Comparison of ENCODE assay signal across 8 cellular contexts in the genomic region with DNA sequence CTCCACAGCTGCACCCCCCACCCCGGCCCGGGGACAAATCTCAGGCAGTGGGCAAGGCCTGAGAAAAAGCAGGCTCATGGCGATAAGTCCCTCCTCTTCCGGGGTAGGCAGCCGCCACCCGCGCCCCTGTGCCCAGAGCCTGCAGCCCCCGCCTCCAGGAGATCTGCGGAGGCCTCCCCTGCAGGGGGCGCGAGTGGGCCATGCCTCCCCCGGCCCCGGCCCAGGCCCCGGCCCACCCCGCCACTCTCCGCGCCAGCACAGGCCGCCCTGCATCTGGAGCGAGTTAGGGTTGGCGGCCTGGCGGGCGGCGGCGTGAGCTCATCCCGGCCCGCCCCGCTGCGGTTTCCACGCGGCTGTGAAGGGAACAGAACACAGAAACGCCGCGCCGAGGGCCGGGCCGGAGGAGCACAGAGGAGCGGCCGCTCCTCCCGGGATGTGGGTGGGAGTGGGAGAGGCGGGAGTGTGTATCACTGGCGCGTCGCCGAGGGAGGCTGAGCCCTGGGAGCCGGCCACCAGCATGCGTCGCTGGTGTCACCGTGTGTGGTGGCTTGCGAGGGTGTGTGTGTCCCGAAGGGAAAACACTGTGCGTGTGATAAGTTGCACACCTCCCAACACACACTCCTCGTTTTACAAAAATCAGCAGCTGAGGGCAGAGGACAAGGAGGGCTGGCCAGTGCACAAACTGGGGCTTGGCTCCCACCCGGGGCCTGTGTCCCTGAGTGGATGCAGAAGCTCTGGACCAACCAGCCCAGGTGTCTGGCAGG. TPM values are rescaled to one million over a fixed set of nuclear protein-coding genes. Genes with fewer than 3 reads are reported as not detected.
DNase-seq lines count a peak whose midpoint lies in the region; ATAC-seq and TF ChIP-seq lines count a peak whose summit lies in the region.

No MANE protein-coding gene starts in this region.

- no peaks in the 10 kb centered on the region for H3K36me3 ChIP-seq in ovary
- H3K36me3 ChIP-seq in thoracic aorta: no peaks in the 10 kb centered on the region

- TF ChIP-seq CTCF in AG04449 (IDR thresholded peaks at IDR 0.05; ENCODE audit: insufficient read depth, low read length, missing control alignments) (peak; percentile 67), ovary (IDR thresholded peaks at IDR 0.05) (peak; percentile 51 to 75 (median 61)), thoracic aorta (IDR thresholded peaks at IDR 0.05) (peak; percentile 62)

- H3K27ac Mint-ChIP-seq in activated naive CD4-positive, alpha-beta T cell treated with anti-CD3 and anti-CD28 coated beads for 36 hours: no peak overlapping the region

- H3K27me3 ChIP-seq in ovary (no peaks in the 10 kb centered on the region), thoracic aorta (replicated peaks; ENCODE audit: insufficient read depth) (no peaks in the 10 kb centered on the region)

- ATAC-seq in GM18868 (IDR thresholded peaks at IDR 0.05; ENCODE audit: unreplicated experiment): peak; percentile 82
- peak; percentile 80 for ATAC-seq in HG03280 (IDR thresholded peaks at IDR 0.05; ENCODE audit: unreplicated experiment)
- ATAC-seq in thoracic aorta (ENCODE audit: insufficient number of reproducible peaks, low FRiP score, low read depth): peak; percentile 22

- H3K27me3 Mint-ChIP-seq in activated naive CD4-positive, alpha-beta T cell treated with anti-CD3 and anti-CD28 coated beads for 36 hours (ENCODE audit: low read depth): no peaks in the 10 kb centered on the region

- peaks cover 7% of the 10 kb centered on the region for H3K4me1 Mint-ChIP-seq in activated naive CD4-positive, alpha-beta T cell treated with anti-CD3 and anti-CD28 coated beads for 36 hours (ENCODE audit: low read depth)

- intact Hi-C loops in activated naive CD4-positive, alpha-beta T cell treated with anti-CD3 and anti-CD28 coated beads for 36 hours (cut with micrococcal nuclease): loop anchor here (5.0 kb wide), 1 partner anchor 154 kb away; the partner anchor contains the start of gene ALS2CL
- intact Hi-C loops in ovary (cut with DNase I): loop anchor here in 2 of 4 donors (5.0 kb wide), 1 partner anchor 46 kb away; no protein-coding TSS in a partner anchor

- H3K4me1 ChIP-seq in ovary (ENCODE audit: insufficient read depth): peaks cover 12% of the 10 kb centered on the region
- H3K4me1 ChIP-seq in thoracic aorta (ENCODE audit: control insufficient read depth in 1 of 2, low read depth in 2 of 2): peaks cover 10 to 29% of the 10 kb centered on the region in 2 donors

- 1% methylated on average over 32 to 53 of the region's 53 CpGs for WGBS in ovary, 3 donors

- TF ChIP-seq POLR2A in ovary (IDR thresholded peaks at IDR 0.05): peak; percentile 18

- peak overlapping the region; percentile 70 for H3K4me3 Mint-ChIP-seq in activated naive CD4-positive, alpha-beta T cell treated with anti-CD3 and anti-CD28 coated beads for 36 hours

- peaks cover 2% of the 10 kb centered on the region for H3K36me3 Mint-ChIP-seq in activated naive CD4-positive, alpha-beta T cell treated with anti-CD3 and anti-CD28 coated beads for 36 hours (ENCODE audit: low read depth)

- no peaks in the 10 kb centered on the region for H3K9me3 ChIP-seq in ovary
- H3K9me3 ChIP-seq in thoracic aorta: peaks cover 5% of the 10 kb centered on the region

- peak overlapping the region in 1 of 2 donors; percentile 57 for H3K27ac ChIP-seq in ovary
- peak overlapping the region; percentile 25 to 58 for H3K27ac ChIP-seq in thoracic aorta

- TF ChIP-seq EP300 in ovary (IDR thresholded peaks at IDR 0.05): no peak

- peak overlapping the region; percentile 45 for H3K4me3 ChIP-seq in AG04449 (ENCODE audit: low read depth, low read length)
- peak overlapping the region; percentile 52 for H3K4me3 ChIP-seq in ovary
- H3K4me3 ChIP-seq in thoracic aorta: peak overlapping the region; percentile 86

- no peak for DNase-seq in AG04449 (ENCODE audit: low read depth, low spot score)
- peak; percentile 79 to 81 for DNase-seq in SHP77 (lab: John Stamatoyannopoulos, UW)
- DNase-seq in activated naive CD4-positive, alpha-beta T cell treated with anti-CD3 and anti-CD28 coated beads for 36 hours: peak; percentile 75
- DNase-seq in glomerular visceral epithelial cell (ENCODE audit: extremely low spot score): peak; percentile 42
- DNase-seq in ovary: peak; percentile 77 to 87 (median 86)
- peak; percentile 33 for DNase-seq in thoracic aorta (ENCODE audit: low spot score)

- POLR2A ChIA-PET in AG04449 (lab: Yijun Ruan, JAX): interaction anchor here (0.8 kb wide), 1 partner anchor 140 kb away, joined by 3 read pairs; no protein-coding TSS in a partner anchor

- CTCF ChIA-PET in AG04449 (lab: Yijun Ruan, JAX): interaction anchor here (0.8 to 10.0 kb wide), 17 partner anchors 11 to 140 kb away, joined by 3 to 70 read pairs (median 4); partner anchors contain the start of gene MYL3
- CTCF ChIA-PET in activated naive CD4-positive, alpha-beta T cell treated with anti-CD3 and anti-CD28 coated beads for 36 hours (lab: Charles Lee): interaction anchor here (0.5 to 2.2 kb wide), 9 partner anchors 9 to 1287 kb away, joined by 3 to 8 read pairs (median 5); no protein-coding TSS in a partner anchor

- peaks cover 10% of the 10 kb centered on the region for H3K9me3 Mint-ChIP-seq in activated naive CD4-positive, alpha-beta T cell treated with anti-CD3 and anti-CD28 coated beads for 36 hours

RNA-seq across cellular contexts. Expression of gene MYL3, which starts 17.2 kb away (rescaled TPM):
- not detected for total RNA-seq in activated naive CD4-positive, alpha-beta T cell treated with anti-CD3 and anti-CD28 coated beads for 36 hours
- total RNA-seq in ovary (10 to 100 TPM in 1 of 7 donors, 1 to 10 TPM in 6; 2.6 to 10.8 (median 4.3) TPM), thoracic aorta (1 to 10 TPM in 1 of 2 donors, not detected in 1; 1.5 TPM)
- 1 to 10 TPM in 1 of 2 donors, under 1 TPM in 1; 0.63 to 2.9 TPM for polyA plus RNA-seq in ovary

RNA-seq across cellular contexts. Expression of gene PTH1R, which starts 31.5 kb away (rescaled TPM):
- not detected for total RNA-seq in activated naive CD4-positive, alpha-beta T cell treated with anti-CD3 and anti-CD28 coated beads for 36 hours
- total RNA-seq in ovary: 10 to 100 TPM in 6 of 7 donors, 1 to 10 TPM in 1; 5.9 to 23.9 (median 13.4) TPM
- polyA plus RNA-seq in ovary: 1 to 10 TPM; 3.8 to 9.4 TPM
- total RNA-seq in thoracic aorta: 1 to 10 TPM; 5.6 to 8.9 TPM

Comparison
In these comparisons a context has a peak if more than half of its experiments do, and no peak if none do; other contexts are left out.
1. ATAC-seq: peak in every context shown above with its lines; median percentile 82 in GM18868; 80 in HG03280; 22 in thoracic aorta.
2. RNA of gene PTH1R, which starts 31.5 kb away (total RNA-seq): 5.9 to 23.9 TPM in ovary and 5.6 to 8.9 TPM in thoracic aorta; not detected in activated naive CD4-positive, alpha-beta T cell treated with anti-CD3 and anti-CD28 coated beads for 36 hours; every median in the first group is over 4 times any median in the second.
3. Peak in every context shown above with its lines, with median percentiles within 50 percentile points of each other: H3K4me3 ChIP-seq and CTCF ChIP-seq.